Comparison of ENCODE assay signal across 23 cellular contexts in genomic region chr15:44596511-44597010, GRCh38. TPM values are rescaled to one million over a fixed set of nuclear protein-coding genes. Genes with fewer than 3 reads are reported as not detected.
DNase-seq lines count a peak whose midpoint lies in the region; ATAC-seq and TF ChIP-seq lines count a peak whose summit lies in the region.
"Had no signal": no experiment of that assay in that cellular context is flagged by ENCODE, and none has a peak within 500 bp of the region (broad histone marks: within the 10 kb centered on the region; RNA-seq: fewer than 3 reads in every experiment).

No MANE protein-coding gene starts in this region.

- H3K27ac Mint-ChIP-seq in activated CD8-positive, alpha-beta memory T cell treated with anti-CD3 and anti-CD28 coated beads, Interleukin-2, amount 10 ng/mL, durations not matched to agents 7 days and 5 days = peak overlapping the region; percentile 5
- H3K27ac Mint-ChIP-seq in activated CD8-positive, alpha-beta T cell treated with anti-CD3 and anti-CD28 coated beads for 36 hours = no peak overlapping the region
- H3K27ac Mint-ChIP-seq in natural killer cell treated with Interleukin-12 subunit alpha and Interleukin-12 subunit beta and Interleukin-15 and Interleukin-18, amount 100 ng/mL, for 72 hours = peak overlapping the region in 1 of 2 donors; percentile 49
- H3K27ac Mint-ChIP-seq: neural progenitor cell; T-helper 1 cell treated with Interleukin-12 subunit alpha and Interleukin-12 subunit beta and Interleukin-4 antibody, amounts not matched to agents 30 μg/mL and 1 μg/mL, for 36 hours had no signal

- peaks cover 38% of the 10 kb centered on the region for H3K4me1 Mint-ChIP-seq in activated CD8-positive, alpha-beta memory T cell treated with anti-CD3 and anti-CD28 coated beads, Interleukin-2, amount 10 ng/mL, durations not matched to agents 7 days and 5 days
- H3K4me1 Mint-ChIP-seq in activated CD8-positive, alpha-beta T cell treated with anti-CD3 and anti-CD28 coated beads for 36 hours (ENCODE audit: low read depth) = peaks cover 36% of the 10 kb centered on the region
- peaks cover 5 to 6% of the 10 kb centered on the region in 2 donors for H3K4me1 Mint-ChIP-seq in natural killer cell treated with Interleukin-12 subunit alpha and Interleukin-12 subunit beta and Interleukin-15 and Interleukin-18, amount 100 ng/mL, for 72 hours (ENCODE audit: low read depth in 2 of 2)
- H3K4me1 Mint-ChIP-seq: neural progenitor cell had no signal

- H3K4me3 Mint-ChIP-seq in activated CD8-positive, alpha-beta memory T cell treated with anti-CD3 and anti-CD28 coated beads, Interleukin-2, amount 10 ng/mL, durations not matched to agents 7 days and 5 days = no peak overlapping the region
- no peak overlapping the region for H3K4me3 Mint-ChIP-seq in activated CD8-positive, alpha-beta T cell treated with anti-CD3 and anti-CD28 coated beads for 36 hours
- peak overlapping the region; percentile 6 for H3K4me3 Mint-ChIP-seq in natural killer cell treated with Interleukin-12 subunit alpha and Interleukin-12 subunit beta and Interleukin-15 and Interleukin-18, amount 100 ng/mL, for 72 hours
- H3K4me3 Mint-ChIP-seq: neural progenitor cell; T-helper 1 cell treated with Interleukin-12 subunit alpha and Interleukin-12 subunit beta and Interleukin-4 antibody, amounts not matched to agents 30 μg/mL and 1 μg/mL, for 36 hours had no signal

- intact Hi-C loops in activated CD8-positive, alpha-beta T cell treated with anti-CD3 and anti-CD28 coated beads for 36 hours (cut with micrococcal nuclease) = no loop called here
- intact Hi-C loops in adrenal gland (cut with DNase I) = no loop called here

- no peaks in the 10 kb centered on the region for H3K9me3 Mint-ChIP-seq in activated CD8-positive, alpha-beta memory T cell treated with anti-CD3 and anti-CD28 coated beads, Interleukin-2, amount 10 ng/mL, durations not matched to agents 7 days and 5 days (ENCODE audit: low read depth)
- H3K9me3 Mint-ChIP-seq in activated CD8-positive, alpha-beta T cell treated with anti-CD3 and anti-CD28 coated beads for 36 hours = no peaks in the 10 kb centered on the region
- no peaks in the 10 kb centered on the region for H3K9me3 Mint-ChIP-seq in natural killer cell treated with Interleukin-12 subunit alpha and Interleukin-12 subunit beta and Interleukin-15 and Interleukin-18, amount 100 ng/mL, for 72 hours
- H3K9me3 Mint-ChIP-seq: neural progenitor cell; T-helper 1 cell treated with Interleukin-12 subunit alpha and Interleukin-12 subunit beta and Interleukin-4 antibody, amounts not matched to agents 30 μg/mL and 1 μg/mL, for 36 hours had no signal

- no peak overlapping the region for H3K27ac ChIP-seq in adrenal gland
- H3K27ac ChIP-seq: neural progenitor cell, upper lobe of right lung had no signal

- CTCF ChIA-PET in activated CD8-positive, alpha-beta memory T cell treated with anti-CD3 and anti-CD28 coated beads, Interleukin-2, amount 10 ng/mL, durations not matched to agents 7 days and 5 days (lab: Charles Lee) = interaction anchor here (0.9 to 3.3 kb wide), 4 partner anchors 18 to 257 kb away, joined by 3 to 19 read pairs (median 6); no protein-coding TSS in a partner anchor
- CTCF ChIA-PET in activated CD8-positive, alpha-beta T cell treated with anti-CD3 and anti-CD28 coated beads for 36 hours (lab: Charles Lee) = interaction anchor here (0.7 to 2.1 kb wide), 7 partner anchors 13 to 142 kb away, joined by 3 to 9 read pairs (median 4); partner anchors contain the start of genes SPG11 and TRIM69

- H3K27me3 ChIP-seq in adrenal gland = no peaks in the 10 kb centered on the region
- H3K27me3 ChIP-seq: neural progenitor cell, upper lobe of right lung had no signal

- TF ChIP-seq CTCF in GM10266 (IDR thresholded peaks at IDR 0.05; ENCODE audit: control insufficient read depth, insufficient read depth, low read depth, missing control alignments) (no peak), adrenal gland (IDR thresholded peaks at IDR 0.05) (no peak)
- TF ChIP-seq CTCF in activated CD8-positive, alpha-beta T cell treated with anti-CD3 and anti-CD28 coated beads for 36 hours (IDR thresholded peaks at IDR 0.05) = no peak

- H3K4me3 ChIP-seq in adrenal gland = no peak overlapping the region
- H3K4me3 ChIP-seq: lung, neural progenitor cell, upper lobe of right lung had no signal

- no peak for TF ChIP-seq POLR2A in adrenal gland (IDR thresholded peaks at IDR 0.05)

- H3K9me3 ChIP-seq in adrenal gland (replicated peaks in 1 of 3) = no peaks in the 10 kb centered on the region
- H3K9me3 ChIP-seq: Caco-2, upper lobe of right lung had no signal

- ATAC-seq in activated CD8-positive, alpha-beta memory T cell treated with anti-CD3 and anti-CD28 coated beads, Interleukin-2, amount 10 ng/mL, durations not matched to agents 7 days and 5 days = peak; percentile 37
- peak; percentile 67 for ATAC-seq in activated CD8-positive, alpha-beta T cell treated with anti-CD3 and anti-CD28 coated beads for 36 hours
- ATAC-seq in natural killer cell treated with Interleukin-12 subunit alpha and Interleukin-12 subunit beta and Interleukin-15 and Interleukin-18, amount 100 ng/mL, for 72 hours = no peak
- ATAC-seq: sciatic nerve, upper lobe of right lung had no signal

- peaks cover 0 to 85% of the 10 kb centered on the region in 2 donors for H3K36me3 ChIP-seq in adrenal gland (replicated peaks in 1 of 2)
- H3K36me3 ChIP-seq: neural progenitor cell had no signal

- POLR2A ChIA-PET in activated CD8-positive, alpha-beta T cell treated with anti-CD3 and anti-CD28 coated beads for 36 hours (lab: Charles Lee) = interaction anchor here (0.6 to 1.9 kb wide), 7 partner anchors 9 to 300 kb away, joined by 3 to 4 read pairs (median 3); partner anchors contain the start of gene TRIM69

- WGBS in adrenal gland, 4 donors = 83 to 90% (median 88%) methylated on average over 1 of the region's 1 CpG

- H3K36me3 Mint-ChIP-seq in activated CD8-positive, alpha-beta memory T cell treated with anti-CD3 and anti-CD28 coated beads, Interleukin-2, amount 10 ng/mL, durations not matched to agents 7 days and 5 days = peaks cover 34% of the 10 kb centered on the region
- H3K36me3 Mint-ChIP-seq in activated CD8-positive, alpha-beta T cell treated with anti-CD3 and anti-CD28 coated beads for 36 hours (ENCODE audit: low read depth) = peaks cover 35% of the 10 kb centered on the region
- H3K36me3 Mint-ChIP-seq in natural killer cell treated with Interleukin-12 subunit alpha and Interleukin-12 subunit beta and Interleukin-15 and Interleukin-18, amount 100 ng/mL, for 72 hours = peaks cover 12% of the 10 kb centered on the region

- DNase-seq in activated CD8-positive, alpha-beta memory T cell treated with anti-CD3 and anti-CD28 coated beads, Interleukin-2, amount 10 ng/mL, durations not matched to agents 7 days and 5 days = no peak
- no peak for DNase-seq in activated CD8-positive, alpha-beta memory T cell treated with anti-CD3 and anti-CD28 coated beads for 24 hours
- DNase-seq in GM10266 (ENCODE audit: extremely low spot score) (peak; percentile 12), inferior parietal cortex (ENCODE audit: extremely low spot score) (no peak), adrenal gland (no peak), glomerular visceral epithelial cell (ENCODE audit: extremely low spot score) (no peak)
- peak; percentile 19 for DNase-seq in activated CD8-positive, alpha-beta T cell treated with anti-CD3 and anti-CD28 coated beads for 36 hours
- no peak for DNase-seq in natural killer cell treated with Interleukin-12 subunit alpha and Interleukin-12 subunit beta and Interleukin-15 and Interleukin-18, amount 100 ng/mL, for 72 hours (ENCODE audit: low spot score)
- DNase-seq: activated gamma-delta T cell treated with Interleukin-2 at 50 U/mL for 16 hours, activated T-cell treated with anti-CD3 and anti-CD28 coated beads for 4 hours, Caco-2, caudate nucleus, dermis blood vessel endothelial cell, DND-41, KG1, NCI-H2171 treated with DMSO at 0.1 percent for 48 hours, NCI-H524 treated with DMSO at 0.1 percent for 48 hours, posterior cingulate gyrus, upper lobe of right lung had no signal

- H3K27me3 Mint-ChIP-seq in activated CD8-positive, alpha-beta memory T cell treated with anti-CD3 and anti-CD28 coated beads, Interleukin-2, amount 10 ng/mL, durations not matched to agents 7 days and 5 days = no peaks in the 10 kb centered on the region
- no peaks in the 10 kb centered on the region for H3K27me3 Mint-ChIP-seq in activated CD8-positive, alpha-beta T cell treated with anti-CD3 and anti-CD28 coated beads for 36 hours
- no peaks in the 10 kb centered on the region for H3K27me3 Mint-ChIP-seq in natural killer cell treated with Interleukin-12 subunit alpha and Interleukin-12 subunit beta and Interleukin-15 and Interleukin-18, amount 100 ng/mL, for 72 hours

- peaks cover 5 to 8% of the 10 kb centered on the region in 2 donors for H3K4me1 ChIP-seq in adrenal gland (replicated peaks in 1 of 2)
- H3K4me1 ChIP-seq: Caco-2, neural progenitor cell, upper lobe of right lung had no signal

RNA-seq across cellular contexts. Expression of gene EIF3J, which starts 59.6 kb away (rescaled TPM):
- total RNA-seq in activated CD8-positive, alpha-beta memory T cell treated with anti-CD3 and anti-CD28 coated beads, Interleukin-2, amount 10 ng/mL, durations not matched to agents 7 days and 5 days = 100 to 1,000 TPM in 1 of 2 experiments, 10 to 100 TPM in 1; 75.8 to 124 TPM
- 100 to 1,000 TPM; 109 to 112 TPM for total RNA-seq in activated CD8-positive, alpha-beta T cell treated with anti-CD3 and anti-CD28 coated beads for 36 hours
- 100 to 1,000 TPM in 1 of 2 donors, 10 to 100 TPM in 1; 89.1 to 121 TPM for total RNA-seq in natural killer cell treated with Interleukin-12 subunit alpha and Interleukin-12 subunit beta and Interleukin-15 and Interleukin-18, amount 100 ng/mL, for 72 hours
- total RNA-seq in adrenal gland = 10 to 100 TPM; 21.5 to 97.7 (median 53.8) TPM
- 100 to 1,000 TPM in 1 of 3 donors, 10 to 100 TPM in 2; 21.4 to 178 (median 26.3) TPM for polyA plus RNA-seq in adrenal gland

Comparison
In these comparisons a context has a peak if more than half of its experiments do, and no peak if none do; other contexts are left out.
1. ATAC-seq: peak in activated CD8-positive, alpha-beta memory T cell treated with anti-CD3 and anti-CD28 coated beads, Interleukin-2, amount 10 ng/mL, durations not matched to agents 7 days and 5 days (single experiment) and activated CD8-positive, alpha-beta T cell treated with anti-CD3 and anti-CD28 coated beads for 36 hours (single experiment); none in natural killer cell treated with Interleukin-12 subunit alpha and Interleukin-12 subunit beta and Interleukin-15 and Interleukin-18, amount 100 ng/mL, for 72 hours (0 of 2).
2. DNase-seq: peak in GM10266 (single experiment) and activated CD8-positive, alpha-beta T cell treated with anti-CD3 and anti-CD28 coated beads for 36 hours (single experiment); none in activated CD8-positive, alpha-beta memory T cell treated with anti-CD3 and anti-CD28 coated beads, Interleukin-2, amount 10 ng/mL, durations not matched to agents 7 days and 5 days (single experiment), activated CD8-positive, alpha-beta memory T cell treated with anti-CD3 and anti-CD28 coated beads for 24 hours (single experiment), natural killer cell treated with Interleukin-12 subunit alpha and Interleukin-12 subunit beta and Interleukin-15 and Interleukin-18, amount 100 ng/mL, for 72 hours (single experiment), inferior parietal cortex (single experiment), adrenal gland (0 of 7) and glomerular visceral epithelial cell (single experiment).